8 cellular contexts compared by ENCODE assay signal in genomic region chr13:75365724-75366173, GRCh38.
DNase-seq lines count a peak whose midpoint lies in the region; ATAC-seq and TF ChIP-seq lines count a peak whose summit lies in the region.

No MANE protein-coding gene starts in this region.

- H3K4me3 ChIP-seq in osteoblast (ENCODE audit: insufficient read depth, low read length) (peak overlapping the region; percentile 32), coronary artery (no peak overlapping the region)

- H3K27ac ChIP-seq in osteoblast (ENCODE audit: low read depth, low read length): peak overlapping the region; percentile 88
- H3K27ac ChIP-seq in coronary artery: no peak overlapping the region

- TF ChIP-seq CTCF in osteoblast (IDR thresholded peaks at IDR 0.05; ENCODE audit: extremely low read depth, low read depth, low read length): peak; percentile 25
- no peak for TF ChIP-seq CTCF in coronary artery (IDR thresholded peaks at IDR 0.05)

- no peak overlapping the region for H2AFZ ChIP-seq in osteoblast (ENCODE audit: low read length)

- H3K4me2 ChIP-seq in osteoblast (ENCODE audit: insufficient read depth, low read length): peak overlapping the region; percentile 66

- H3K4me1 ChIP-seq in osteoblast (ENCODE audit: insufficient read depth, low read length): peaks cover 46% of the 10 kb centered on the region

- H3K27me3 ChIP-seq in osteoblast (ENCODE audit: insufficient read depth, low read length): no peaks in the 10 kb centered on the region

- H3K79me2 ChIP-seq in osteoblast (ENCODE audit: insufficient read depth, low read length): peaks cover 35% of the 10 kb centered on the region

- no peaks in the 10 kb centered on the region for H3K36me3 ChIP-seq in osteoblast (ENCODE audit: insufficient read depth, low read length)

- no peaks in the 10 kb centered on the region for H3K9me3 ChIP-seq in osteoblast (ENCODE audit: low read depth, low read length)

- DNase-seq in HT1080 (ENCODE audit: low read depth): peak; percentile 99
- peak; percentile 64 for DNase-seq in amniotic stem cell (lab: John Stamatoyannopoulos, UW)
- DNase-seq in osteoblast (ENCODE audit: insufficient read length, low spot score, missing footprints): peak; percentile 85
- no peak for DNase-seq in cortex of kidney (lab: John Stamatoyannopoulos, UW)
- no peak for DNase-seq in NCI-H1436 treated with DMSO at 0.1 percent for 48 hours (lab: John Stamatoyannopoulos, UW)
- DNase-seq in coronary artery (ENCODE audit: low spot score): no peak

- peak; percentile 85 for ATAC-seq in GM18498 (IDR thresholded peaks at IDR 0.05; ENCODE audit: unreplicated experiment)
- ATAC-seq in GM21576 (IDR thresholded peaks at IDR 0.05; ENCODE audit: unreplicated experiment): peak; percentile 96

- H4K20me1 ChIP-seq in osteoblast (ENCODE audit: insufficient read depth, low read length): no peaks in the 10 kb centered on the region

Comparison
In these comparisons a context has a peak if more than half of its experiments do, and no peak if none do; other contexts are left out.
1. DNase-seq: peak in HT1080 (single experiment), amniotic stem cell (single experiment) and osteoblast (single experiment); none in cortex of kidney (single experiment), NCI-H1436 treated with DMSO at 0.1 percent for 48 hours (single experiment) and coronary artery (single experiment).